Comparison of ENCODE assay signal across 27 cellular contexts in genomic region chr10:66318761-66319160, GRCh38.
DNase-seq lines count a peak whose midpoint lies in the region; TF ChIP-seq lines count a peak whose summit lies in the region.
"Had no signal": no experiment of that assay in that cellular context is flagged by ENCODE, and none has a peak within 500 bp of the region (broad histone marks: within the 10 kb centered on the region; RNA-seq: fewer than 3 reads in every experiment).

No MANE protein-coding gene starts in this region.

- intact Hi-C loops in thyroid gland (cut with DNase I): no loop called here

- no peaks in the 10 kb centered on the region for H3K36me3 ChIP-seq in thyroid gland
- H3K36me3 ChIP-seq: BE2C; BLaER1; BLaER1 treated with 17β-estradiol and CSF1 and Interleukin-3, amounts not matched to agents 10 nM and 100 nM had no signal

- no peak overlapping the region for H3K4me3 ChIP-seq in thyroid gland (replicated peaks in 1 of 3)
- H3K4me3 ChIP-seq: A549; BLaER1; BLaER1 treated with 17β-estradiol and CSF1 and Interleukin-3, amounts not matched to agents 10 nM and 100 nM had no signal

- no peak for TF ChIP-seq CTCF in thyroid gland (IDR thresholded peaks at IDR 0.05)

- DNase-seq in thyroid gland (peak; percentile 52 to 62), NCI-H1092 (lab: John Stamatoyannopoulos, UW) (no peak)
- DNase-seq: 8988T; ACHN; AML-193; BE2C; C1 segment of cervical spinal cord; Caco-2; Calu3; CD4-positive, alpha-beta memory T cell; CD4-positive, alpha-beta T cell; CD4-positive, CD25-positive, alpha-beta regulatory T cell; CD8-positive, alpha-beta memory T cell; CD8-positive, alpha-beta T cell; COR-L47; DMS 273 treated with DMSO at 0.1 percent for 48 hours; DMS153; DMS53; DMS79; DMS79 treated with DMSO at 0.1 percent for 48 hours; DND-41; EL had no signal

- no peaks in the 10 kb centered on the region for H3K27me3 ChIP-seq in thyroid gland
- H3K27me3 ChIP-seq: BE2C; BLaER1; BLaER1 treated with 17β-estradiol and CSF1 and Interleukin-3, amounts not matched to agents 10 nM and 100 nM had no signal

- H3K9me3 ChIP-seq in thyroid gland: no peaks in the 10 kb centered on the region
- H3K9me3 ChIP-seq: A549; BE2C; BLaER1; BLaER1 treated with 17β-estradiol and CSF1 and Interleukin-3, amounts not matched to agents 10 nM and 100 nM; Caco-2 had no signal

- TF ChIP-seq POLR2A in thyroid gland (IDR thresholded peaks at IDR 0.05): no peak

- peak overlapping the region in 2 of 3 donors; percentile 37 to 45 for H3K27ac ChIP-seq in thyroid gland
- H3K27ac ChIP-seq: 22Rv1; A549; BLaER1; BLaER1 treated with 17β-estradiol and CSF1 and Interleukin-3, amounts not matched to agents 10 nM and 100 nM; C4-2B had no signal

- H3K4me1 ChIP-seq in thyroid gland: peaks cover 23 to 25% of the 10 kb centered on the region in 2 donors
- H3K4me1 ChIP-seq: A549; BE2C; BLaER1; BLaER1 treated with 17β-estradiol and CSF1 and Interleukin-3, amounts not matched to agents 10 nM and 100 nM had no signal

- WGBS in thyroid gland, 2 donors: 37 to 39% methylated on average over 3 of the region's 3 CpGs
